1 cellular context compared by ENCODE assay signal in the genomic region with DNA sequence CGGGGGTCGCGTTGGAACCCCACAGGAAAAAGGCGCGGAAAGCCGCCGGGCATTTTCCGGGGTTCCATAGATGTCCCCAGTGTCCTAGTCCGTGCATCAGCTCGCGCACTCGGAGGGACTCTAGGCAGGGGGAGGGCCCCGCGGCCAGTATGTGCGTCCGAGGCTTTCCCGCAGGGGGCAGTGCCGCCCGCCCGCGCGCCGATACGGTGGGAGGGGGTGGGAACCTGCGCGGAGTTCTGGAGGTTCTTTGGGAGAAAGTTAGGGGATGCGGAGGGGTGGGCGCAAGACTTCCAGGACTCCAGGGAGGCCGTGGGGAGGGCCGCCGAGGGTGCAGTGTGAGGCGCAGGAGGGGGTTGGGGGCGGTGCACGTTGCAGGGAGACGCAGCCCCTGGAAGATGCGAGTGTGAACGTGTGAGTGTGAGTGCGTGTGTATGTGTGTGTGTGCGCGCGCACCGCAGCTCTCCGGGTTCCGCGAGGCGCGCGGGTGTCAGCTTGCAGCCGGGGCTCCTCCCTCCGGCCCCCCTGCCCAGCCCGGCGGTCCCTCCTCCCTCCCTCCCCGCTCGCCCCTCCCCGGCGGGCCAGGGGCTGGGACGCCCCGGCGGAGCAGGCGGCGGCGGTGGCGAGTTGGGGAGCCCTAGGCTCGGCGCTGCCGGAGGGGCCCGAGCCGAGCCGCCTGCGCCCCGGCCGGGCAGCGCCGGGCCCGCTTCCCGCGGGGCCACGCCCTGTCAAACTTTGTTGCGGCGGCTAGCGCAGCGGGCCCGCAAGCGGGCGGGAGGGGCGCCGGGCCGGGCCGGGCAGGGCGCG.
TF ChIP-seq lines count a peak whose summit lies in the region.

Gene TCF7L1 (plus strand): TSS at position 559 of the 804 bp plus-strand sequence. CDS start 293 bp downstream, outside the sequence.

TF ChIP-seq in K562, 482 proteins besides CTCF, POLR2A, EP300 and RAD21 (continues in another document):
- no peak for TF ChIP-seq STAT5B (CRISPR knock-in tag; IDR thresholded peaks at IDR 0.05)
- TF ChIP-seq ASH1L (IDR thresholded peaks at IDR 0.05; ENCODE audit: borderline replicate concordance, low read depth, partially characterized antibody), result no peak
- TF ChIP-seq HDAC6 (IDR thresholded peaks at IDR 0.05; ENCODE audit: low read depth, low read length), result no peak
- TF ChIP-seq RHOXF2B (CRISPR knock-in tag; conservative IDR thresholded peaks at IDR 0.05), result no peak
- no peak for TF ChIP-seq ZFP91 (CRISPR knock-in tag; IDR thresholded peaks at IDR 0.05)
- no peak for TF ChIP-seq NCOA2 (IDR thresholded peaks at IDR 0.05; ENCODE audit: partially characterized antibody in 2 of 2)
- TF ChIP-seq, protein P1, sequence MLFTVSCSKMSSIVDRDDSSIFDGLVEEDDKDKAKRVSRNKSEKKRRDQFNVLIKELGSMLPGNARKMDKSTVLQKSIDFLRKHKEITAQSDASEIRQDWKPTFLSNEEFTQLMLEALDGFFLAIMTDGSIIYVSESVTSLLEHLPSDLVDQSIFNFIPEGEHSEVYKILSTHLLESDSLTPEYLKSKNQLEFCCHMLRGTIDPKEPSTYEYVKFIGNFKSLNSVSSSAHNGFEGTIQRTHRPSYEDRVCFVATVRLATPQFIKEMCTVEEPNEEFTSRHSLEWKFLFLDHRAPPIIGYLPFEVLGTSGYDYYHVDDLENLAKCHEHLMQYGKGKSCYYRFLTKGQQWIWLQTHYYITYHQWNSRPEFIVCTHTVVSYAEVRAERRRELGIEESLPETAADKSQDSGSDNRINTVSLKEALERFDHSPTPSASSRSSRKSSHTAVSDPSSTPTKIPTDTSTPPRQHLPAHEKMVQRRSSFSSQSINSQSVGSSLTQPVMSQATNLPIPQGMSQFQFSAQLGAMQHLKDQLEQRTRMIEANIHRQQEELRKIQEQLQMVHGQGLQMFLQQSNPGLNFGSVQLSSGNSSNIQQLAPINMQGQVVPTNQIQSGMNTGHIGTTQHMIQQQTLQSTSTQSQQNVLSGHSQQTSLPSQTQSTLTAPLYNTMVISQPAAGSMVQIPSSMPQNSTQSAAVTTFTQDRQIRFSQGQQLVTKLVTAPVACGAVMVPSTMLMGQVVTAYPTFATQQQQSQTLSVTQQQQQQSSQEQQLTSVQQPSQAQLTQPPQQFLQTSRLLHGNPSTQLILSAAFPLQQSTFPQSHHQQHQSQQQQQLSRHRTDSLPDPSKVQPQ (CRISPR knock-in tag; IDR thresholded peaks at IDR 0.05; ENCODE audit: borderline replicate concordance), result no peak
- TF ChIP-seq, protein P2, sequence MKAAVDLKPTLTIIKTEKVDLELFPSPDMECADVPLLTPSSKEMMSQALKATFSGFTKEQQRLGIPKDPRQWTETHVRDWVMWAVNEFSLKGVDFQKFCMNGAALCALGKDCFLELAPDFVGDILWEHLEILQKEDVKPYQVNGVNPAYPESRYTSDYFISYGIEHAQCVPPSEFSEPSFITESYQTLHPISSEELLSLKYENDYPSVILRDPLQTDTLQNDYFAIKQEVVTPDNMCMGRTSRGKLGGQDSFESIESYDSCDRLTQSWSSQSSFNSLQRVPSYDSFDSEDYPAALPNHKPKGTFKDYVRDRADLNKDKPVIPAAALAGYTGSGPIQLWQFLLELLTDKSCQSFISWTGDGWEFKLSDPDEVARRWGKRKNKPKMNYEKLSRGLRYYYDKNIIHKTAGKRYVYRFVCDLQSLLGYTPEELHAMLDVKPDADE (conservative IDR thresholded peaks at IDR 0.05; ENCODE audit: control insufficient read depth, low read depth, low read length), result 0 out of 2 replicates have a peak, but pooled peaks have one; percentile 17
- TF ChIP-seq SMC3 (conservative IDR thresholded peaks at IDR 0.05; ENCODE audit: insufficient read depth, low read depth, low read length), result 0 out of 2 replicates have a peak, but pooled peaks have one; percentile 29
- peak; percentile 23; the same call in 1 of the 2 replicates for TF ChIP-seq CXXC5 (CRISPR knock-in tag; IDR thresholded peaks at IDR 0.05)
- TF ChIP-seq SRSF9 (IDR thresholded peaks at IDR 0.05; ENCODE audit: borderline replicate concordance, low read depth, low read length), result no peak
- TF ChIP-seq HOMEZ (CRISPR knock-in tag; IDR thresholded peaks at IDR 0.05), result no peak
- TF ChIP-seq CTCFL (IDR thresholded peaks at IDR 0.05; ENCODE audit: borderline replicate concordance, insufficient read depth, low read depth, low read length, poor library complexity, severe bottlenecking), result peak; percentile 55
- TF ChIP-seq, protein P3, sequence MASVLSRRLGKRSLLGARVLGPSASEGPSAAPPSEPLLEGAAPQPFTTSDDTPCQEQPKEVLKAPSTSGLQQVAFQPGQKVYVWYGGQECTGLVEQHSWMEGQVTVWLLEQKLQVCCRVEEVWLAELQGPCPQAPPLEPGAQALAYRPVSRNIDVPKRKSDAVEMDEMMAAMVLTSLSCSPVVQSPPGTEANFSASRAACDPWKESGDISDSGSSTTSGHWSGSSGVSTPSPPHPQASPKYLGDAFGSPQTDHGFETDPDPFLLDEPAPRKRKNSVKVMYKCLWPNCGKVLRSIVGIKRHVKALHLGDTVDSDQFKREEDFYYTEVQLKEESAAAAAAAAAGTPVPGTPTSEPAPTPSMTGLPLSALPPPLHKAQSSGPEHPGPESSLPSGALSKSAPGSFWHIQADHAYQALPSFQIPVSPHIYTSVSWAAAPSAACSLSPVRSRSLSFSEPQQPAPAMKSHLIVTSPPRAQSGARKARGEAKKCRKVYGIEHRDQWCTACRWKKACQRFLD (CRISPR knock-in tag; IDR thresholded peaks at IDR 0.05), result no peak
- no peak for TF ChIP-seq GTF3C2 (IDR thresholded peaks at IDR 0.05; ENCODE audit: borderline replicate concordance, extremely low read depth, insufficient read length)
- peak; percentile 53; a peak in 3 of 4 replicates for TF ChIP-seq NRF1 (conservative IDR thresholded peaks at IDR 0.05 in 1 of 2, IDR thresholded peaks at IDR 0.05 in 1 of 2)
- no peak for TF ChIP-seq ZNF512 (tag; IDR thresholded peaks at IDR 0.05)
- no peak for TF ChIP-seq POLR2H (tag; IDR thresholded peaks at IDR 0.05; ENCODE audit: low read depth)
- TF ChIP-seq, protein P4, sequence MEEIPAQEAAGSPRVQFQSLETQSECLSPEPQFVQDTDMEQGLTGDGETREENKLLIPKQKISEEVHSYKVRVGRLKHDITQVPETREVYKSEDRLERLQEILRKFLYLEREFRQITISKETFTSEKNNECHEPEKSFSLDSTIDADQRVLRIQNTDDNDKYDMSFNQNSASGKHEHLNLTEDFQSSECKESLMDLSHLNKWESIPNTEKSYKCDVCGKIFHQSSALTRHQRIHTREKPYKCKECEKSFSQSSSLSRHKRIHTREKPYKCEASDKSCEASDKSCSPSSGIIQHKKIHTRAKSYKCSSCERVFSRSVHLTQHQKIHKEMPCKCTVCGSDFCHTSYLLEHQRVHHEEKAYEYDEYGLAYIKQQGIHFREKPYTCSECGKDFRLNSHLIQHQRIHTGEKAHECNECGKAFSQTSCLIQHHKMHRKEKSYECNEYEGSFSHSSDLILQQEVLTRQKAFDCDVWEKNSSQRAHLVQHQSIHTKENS (CRISPR knock-in tag; IDR thresholded peaks at IDR 0.05), result no peak
- TF ChIP-seq ZNF583 (CRISPR knock-in tag; IDR thresholded peaks at IDR 0.05), result no peak
- TF ChIP-seq, protein P5, sequence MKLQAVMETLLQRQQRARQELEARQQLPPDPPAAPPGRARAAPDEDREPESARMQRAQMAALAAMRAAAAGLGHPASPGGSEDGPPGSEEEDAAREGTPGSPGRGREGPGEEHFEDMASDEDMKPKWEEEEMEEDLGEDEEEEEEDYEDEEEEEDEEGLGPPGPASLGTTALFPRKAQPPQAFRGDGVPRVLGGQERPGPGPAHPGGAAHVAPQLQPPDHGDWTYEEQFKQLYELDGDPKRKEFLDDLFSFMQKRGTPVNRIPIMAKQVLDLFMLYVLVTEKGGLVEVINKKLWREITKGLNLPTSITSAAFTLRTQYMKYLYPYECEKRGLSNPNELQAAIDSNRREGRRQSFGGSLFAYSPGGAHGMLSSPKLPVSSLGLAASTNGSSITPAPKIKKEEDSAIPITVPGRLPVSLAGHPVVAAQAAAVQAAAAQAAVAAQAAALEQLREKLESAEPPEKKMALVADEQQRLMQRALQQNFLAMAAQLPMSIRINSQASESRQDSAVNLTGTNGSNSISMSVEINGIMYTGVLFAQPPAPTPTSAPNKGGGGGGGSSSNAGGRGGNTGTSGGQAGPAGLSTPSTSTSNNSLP (IDR thresholded peaks at IDR 0.05; ENCODE audit: borderline replicate concordance, low read depth, low read length), result no peak
- peak; percentile 79 for TF ChIP-seq VEZF1 (CRISPR knock-in tag; IDR thresholded peaks at IDR 0.05)
- TF ChIP-seq CREM (IDR thresholded peaks at IDR 0.05; ENCODE audit: low read depth), result 0 out of 2 replicates have a peak, but pooled peaks have one; percentile 6
- peak in 1 of 2 experiments; percentile 66; a peak in 3 of 4 replicates for TF ChIP-seq MAZ (CRISPR knock-in tag; conservative IDR thresholded peaks at IDR 0.05 in 1 of 2, IDR thresholded peaks at IDR 0.05 in 1 of 2)
- TF ChIP-seq C11orf30 (IDR thresholded peaks at IDR 0.05; ENCODE audit: low read depth), result no peak
- TF ChIP-seq RB1 (IDR thresholded peaks at IDR 0.05; ENCODE audit: low read depth), result 0 out of 2 replicates have a peak, but pooled peaks have one; percentile 17
- TF ChIP-seq ZNF124 (CRISPR knock-in tag; IDR thresholded peaks at IDR 0.05), result no peak
- TF ChIP-seq ZBTB7A (IDR thresholded peaks at IDR 0.05; ENCODE audit: borderline replicate concordance, control insufficient read depth, low read depth, low read length), result 0 out of 2 replicates have a peak, but pooled peaks have one; percentile 14
